9 cellular contexts compared by ENCODE assay signal in the genomic region with DNA sequence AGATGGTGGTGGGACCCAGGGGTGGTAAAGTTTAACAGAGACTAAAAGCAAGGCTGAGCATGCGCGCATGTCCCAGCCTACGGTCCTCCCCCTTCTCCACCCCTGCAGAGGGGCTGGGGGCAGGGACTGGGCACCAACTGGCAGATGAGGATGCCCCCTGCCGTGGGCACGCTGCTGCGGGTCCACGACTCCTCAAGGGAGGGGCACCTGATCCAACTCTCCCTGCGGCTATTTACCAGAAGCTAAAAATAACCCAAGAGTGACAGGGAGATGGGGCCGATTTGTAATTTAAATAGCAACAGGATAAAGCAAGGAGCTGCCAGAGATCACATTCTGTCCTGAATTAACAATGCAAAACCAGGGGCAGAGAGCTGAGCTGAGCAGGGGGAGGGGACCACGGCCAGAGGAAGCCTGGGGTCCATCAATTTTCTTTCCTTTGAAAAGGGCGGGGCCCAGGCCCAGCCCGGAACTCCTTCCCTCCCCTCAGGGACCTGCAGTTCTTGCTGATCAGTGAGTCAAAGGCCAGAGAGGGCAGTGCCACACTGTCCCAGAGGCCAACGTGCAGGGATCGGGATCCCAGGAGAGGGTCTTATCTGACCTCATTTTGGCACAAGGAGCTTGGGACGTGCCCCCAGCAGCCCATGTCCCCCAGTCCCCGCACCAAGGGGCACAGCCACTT. TPM values are rescaled to one million over a fixed set of nuclear protein-coding genes. Genes with fewer than 3 reads are reported as not detected.
DNase-seq lines count a peak whose midpoint lies in the region; ATAC-seq and TF ChIP-seq lines count a peak whose summit lies in the region.
"Had no signal": no experiment of that assay in that cellular context is flagged by ENCODE, and none has a peak within 500 bp of the region (broad histone marks: within the 10 kb centered on the region; RNA-seq: fewer than 3 reads in every experiment).

No MANE protein-coding gene starts in this region.

- CTCF ChIA-PET in CD8-positive, alpha-beta memory T cell (lab: Charles Lee) = no interaction called here

- H3K27ac ChIP-seq in BLaER1 treated with 17β-estradiol and CSF1 and Interleukin-3, amounts not matched to agents 10 nM and 100 nM = peak overlapping the region in 7 of 11 experiments; percentile 9 to 62 (median 34); a peak in 10 of 22 replicates
- no peak overlapping the region for H3K27ac ChIP-seq in CD8-positive, alpha-beta memory T cell (ENCODE audit: low read depth, low read length)
- H3K27ac ChIP-seq: KMS-11 had no signal

- peaks cover 32 to 93% (median 74%) of the 10 kb centered on the region in 10 experiments for H3K4me1 ChIP-seq in BLaER1 treated with 17β-estradiol and CSF1 and Interleukin-3, amounts not matched to agents 10 nM and 100 nM
- H3K4me1 ChIP-seq in mucosa of descending colon (ENCODE audit: low read depth) = no peaks in the 10 kb centered on the region
- H3K4me1 ChIP-seq in CD8-positive, alpha-beta memory T cell (ENCODE audit: insufficient read depth, low read length) = peaks cover 63% of the 10 kb centered on the region

- H3K9me3 Mint-ChIP-seq in dendritic cell treated with granulocyte-macrophage colony-stimulating factor and Interleukin-4, amounts not matched to agents 40 ng/mL and 50 ng/mL, for 4 days = no peaks in the 10 kb centered on the region
- no peaks in the 10 kb centered on the region for H3K9me3 Mint-ChIP-seq in CD8-positive, alpha-beta memory T cell

- peak overlapping the region; percentile 65 for H3K27ac Mint-ChIP-seq in dendritic cell treated with granulocyte-macrophage colony-stimulating factor and Interleukin-4, amounts not matched to agents 40 ng/mL and 50 ng/mL, for 4 days
- peak overlapping the region in 1 of 8 donors; percentile 32 for H3K27ac Mint-ChIP-seq in CD8-positive, alpha-beta memory T cell

- peak overlapping the region in 2 of 11 experiments; percentile 28 to 30; a peak in 2 of 22 replicates for H3K9ac ChIP-seq in BLaER1 treated with 17β-estradiol and CSF1 and Interleukin-3, amounts not matched to agents 10 nM and 100 nM
- H3K9ac ChIP-seq: KMS-11 had no signal

- peak overlapping the region; percentile 59 to 93 (median 76) for H3K4me2 ChIP-seq in BLaER1 treated with 17β-estradiol and CSF1 and Interleukin-3, amounts not matched to agents 10 nM and 100 nM
- H3K4me2 ChIP-seq: KMS-11 had no signal

- peaks cover 17 to 25% (median 22%) of the 10 kb centered on the region in 11 experiments for H3K27me3 ChIP-seq in BLaER1 treated with 17β-estradiol and CSF1 and Interleukin-3, amounts not matched to agents 10 nM and 100 nM
- no peaks in the 10 kb centered on the region for H3K27me3 ChIP-seq in CD8-positive, alpha-beta memory T cell (ENCODE audit: insufficient read depth, low read length, poor library complexity, severe bottlenecking)

- H3K36me3 Mint-ChIP-seq in dendritic cell treated with granulocyte-macrophage colony-stimulating factor and Interleukin-4, amounts not matched to agents 40 ng/mL and 50 ng/mL, for 4 days (ENCODE audit: low read depth) = no peaks in the 10 kb centered on the region
- H3K36me3 Mint-ChIP-seq in CD8-positive, alpha-beta memory T cell = no peaks in the 10 kb centered on the region

- intact Hi-C loops in dendritic cell treated with granulocyte-macrophage colony-stimulating factor and Interleukin-4, amounts not matched to agents 40 ng/mL and 50 ng/mL, for 4 days (cut with micrococcal nuclease) = no loop called here
- intact Hi-C loops in mucosa of descending colon (cut with DNase I, micrococcal nuclease) = no loop called here

- peak; percentile 39 for ATAC-seq in mucosa of descending colon
- no peak for ATAC-seq in HG03280 (IDR thresholded peaks at IDR 0.05; ENCODE audit: unreplicated experiment)
- ATAC-seq in GM21447 (IDR thresholded peaks at IDR 0.05; ENCODE audit: unreplicated experiment) = no peak

- H3K4me3 ChIP-seq in BLaER1 treated with 17β-estradiol and CSF1 and Interleukin-3, amounts not matched to agents 10 nM and 100 nM = 0 out of 20 replicates have a peak overlapping the region, but pooled peaks of 1 of the 10 experiments have one; percentile 4
- H3K4me3 ChIP-seq in mucosa of descending colon = no peak overlapping the region
- H3K4me3 ChIP-seq in CD8-positive, alpha-beta memory T cell (ENCODE audit: low read length) = no peak overlapping the region

- peaks cover 20% of the 10 kb centered on the region for H3K27me3 Mint-ChIP-seq in dendritic cell treated with granulocyte-macrophage colony-stimulating factor and Interleukin-4, amounts not matched to agents 40 ng/mL and 50 ng/mL, for 4 days
- peaks cover 11 to 20% of the 10 kb centered on the region in 2 donors for H3K27me3 Mint-ChIP-seq in CD8-positive, alpha-beta memory T cell

- H3K4me3 Mint-ChIP-seq in dendritic cell treated with granulocyte-macrophage colony-stimulating factor and Interleukin-4, amounts not matched to agents 40 ng/mL and 50 ng/mL, for 4 days = peak overlapping the region; percentile 20
- no peak overlapping the region for H3K4me3 Mint-ChIP-seq in CD8-positive, alpha-beta memory T cell

- DNase-seq in NCI-H1694 treated with DMSO at 0.1 percent for 48 hours (lab: John Stamatoyannopoulos, UW) = peak; percentile 58
- DNase-seq in mucosa of descending colon = no peak
- DNase-seq in occipital lobe (lab: John Stamatoyannopoulos, UW) = no peak
- no peak for DNase-seq in CD8-positive, alpha-beta memory T cell

- H4K20me1 ChIP-seq in BLaER1 treated with 17β-estradiol and CSF1 and Interleukin-3, amounts not matched to agents 10 nM and 100 nM = peaks cover 0 to 2% (median 0%) of the 10 kb centered on the region in 11 experiments; a peak in 2 of 22 replicates

- no peaks in the 10 kb centered on the region for H3K36me3 ChIP-seq in BLaER1 treated with 17β-estradiol and CSF1 and Interleukin-3, amounts not matched to agents 10 nM and 100 nM
- H3K36me3 ChIP-seq in mucosa of descending colon (ENCODE audit: low read depth) = no peaks in the 10 kb centered on the region
- no peaks in the 10 kb centered on the region for H3K36me3 ChIP-seq in CD8-positive, alpha-beta memory T cell (ENCODE audit: insufficient read depth, low read length)

- POLR2A ChIA-PET in CD8-positive, alpha-beta memory T cell (lab: Charles Lee) = no interaction called here

- H3K4me1 Mint-ChIP-seq in dendritic cell treated with granulocyte-macrophage colony-stimulating factor and Interleukin-4, amounts not matched to agents 40 ng/mL and 50 ng/mL, for 4 days (ENCODE audit: low read depth) = peaks cover 93% of the 10 kb centered on the region
- peaks cover 16 to 24% (median 24%) of the 10 kb centered on the region in 3 donors for H3K4me1 Mint-ChIP-seq in CD8-positive, alpha-beta memory T cell

- H3K9me3 ChIP-seq in BLaER1 treated with 17β-estradiol and CSF1 and Interleukin-3, amounts not matched to agents 10 nM and 100 nM (replicated peaks in 1 of 11) = no peaks in the 10 kb centered on the region
- H3K9me3 ChIP-seq in mucosa of descending colon = no peaks in the 10 kb centered on the region
- no peaks in the 10 kb centered on the region for H3K9me3 ChIP-seq in CD8-positive, alpha-beta memory T cell (ENCODE audit: low read length)

- TF ChIP-seq CTCF in mucosa of descending colon (IDR thresholded peaks at IDR 0.05) = no peak

RNA-seq across cellular contexts. Expression of gene DGKZ, which starts 8.1 kb away (rescaled TPM):
- total RNA-seq in mucosa of descending colon (10 to 100 TPM; 41.2 to 49.6 (median 47.2) TPM), occipital lobe (33.5 TPM)
- total RNA-seq in CD8-positive, alpha-beta memory T cell = 10 to 100 TPM; 85.8 to 87.2 TPM
- 87.4 TPM for polyA plus RNA-seq in CD8-positive, alpha-beta memory T cell

RNA-seq across cellular contexts. Expression of gene MDK, which starts 42.3 kb away (rescaled TPM):
- total RNA-seq in mucosa of descending colon (100 to 1,000 TPM; 103 to 672 (median 193) TPM), occipital lobe (15.1 TPM)
- total RNA-seq in CD8-positive, alpha-beta memory T cell = 1 to 10 TPM; 1.1 to 1.2 TPM
- 0.97 TPM for polyA plus RNA-seq in CD8-positive, alpha-beta memory T cell

RNA-seq across cellular contexts. Expression of gene CHRM4, which starts 52.4 kb away (rescaled TPM):
- 1 to 10 TPM in 2 of 3 donors, under 1 TPM in 1; 0.32 to 6.0 (median 3.1) TPM for total RNA-seq in mucosa of descending colon
- total RNA-seq in occipital lobe = 0.78 TPM
- not detected for total RNA-seq in CD8-positive, alpha-beta memory T cell
- polyA plus RNA-seq in CD8-positive, alpha-beta memory T cell = 0.63 TPM
